Comparison of ENCODE assay signal across 2 cellular contexts in genomic region chr1:225965231-225965630, GRCh38.
TF ChIP-seq lines count a peak whose summit lies in the region.

No MANE protein-coding gene starts in this region.

TF ChIP-seq in K562, 482 proteins besides CTCF, POLR2A, EP300 and RAD21:
- TF ChIP-seq ZNF444 (CRISPR knock-in tag; IDR thresholded peaks at IDR 0.05) (no peak), NFIX (CRISPR knock-in tag; IDR thresholded peaks at IDR 0.05; ENCODE audit: low read depth) (no peak), HMG20B (CRISPR knock-in tag; IDR thresholded peaks at IDR 0.05) (no peak), ZNF384 (IDR thresholded peaks at IDR 0.05; ENCODE audit: low read depth, low read length) (no peak), TAF15 (IDR thresholded peaks at IDR 0.05; ENCODE audit: low read depth, low read length) (no peak), MBD1 (CRISPR knock-in tag; IDR thresholded peaks at IDR 0.05) (no peak), ZZZ3 (IDR thresholded peaks at IDR 0.05) (no peak), ZNF699 (CRISPR knock-in tag; IDR thresholded peaks at IDR 0.05; ENCODE audit: insufficient replicate concordance) (no peak)

TF ChIP-seq in liver, 16 proteins besides CTCF, POLR2A, EP300 and RAD21:
- no peak for TF ChIP-seq YY1 (IDR thresholded peaks at IDR 0.05)
- no peak for TF ChIP-seq NR2F2 (IDR thresholded peaks at IDR 0.05)
- TF ChIP-seq REST (IDR thresholded peaks at IDR 0.05) = no peak
- no peak for TF ChIP-seq ZBTB33 (IDR thresholded peaks at IDR 0.05)
- no peak for TF ChIP-seq TAF1 (conservative IDR thresholded peaks at IDR 0.05)
- no peak for TF ChIP-seq ATF3 (IDR thresholded peaks at IDR 0.05)
- peak in 1 of 2 donors; percentile 17 for TF ChIP-seq JUND (IDR thresholded peaks at IDR 0.05)
- peak; percentile 38 for TF ChIP-seq SP1 (IDR thresholded peaks at IDR 0.05)
- no peak for TF ChIP-seq HNF4G (IDR thresholded peaks at IDR 0.05)
- TF ChIP-seq FOXA1 (IDR thresholded peaks at IDR 0.05) = no peak
- peak in 1 of 2 donors; percentile 9 for TF ChIP-seq RXRA (IDR thresholded peaks at IDR 0.05)
- TF ChIP-seq FOXA2 (IDR thresholded peaks at IDR 0.05) = no peak
- no peak for TF ChIP-seq EGR1 (IDR thresholded peaks at IDR 0.05; ENCODE audit: low read depth in 2 of 2)
- TF ChIP-seq, protein P1, sequence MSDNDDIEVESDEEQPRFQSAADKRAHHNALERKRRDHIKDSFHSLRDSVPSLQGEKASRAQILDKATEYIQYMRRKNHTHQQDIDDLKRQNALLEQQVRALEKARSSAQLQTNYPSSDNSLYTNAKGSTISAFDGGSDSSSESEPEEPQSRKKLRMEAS (IDR thresholded peaks at IDR 0.05) = no peak
- peak; percentile 86 to 89 for TF ChIP-seq HNF4A (conservative IDR thresholded peaks at IDR 0.05)
- no peak for TF ChIP-seq GABPA (IDR thresholded peaks at IDR 0.05 in 1 of 2, conservative IDR thresholded peaks at IDR 0.05 in 1 of 2)
